In genomic region chr22:23219787-23220484, GRCh38 we compare ENCODE assay signal across 1 cellular context.
TF ChIP-seq lines count a peak whose summit lies in the region.

No MANE protein-coding gene starts in this region.

TF ChIP-seq in GM12878, 131 proteins besides CTCF, POLR2A, EP300 and RAD21 (continued from another document):
- TF ChIP-seq ZNF687 (IDR thresholded peaks at IDR 0.05): no peak
- no peak for TF ChIP-seq MYB (IDR thresholded peaks at IDR 0.05; ENCODE audit: borderline replicate concordance, low read depth, low read length)
- peak; percentile 49; the same call in 1 of the 2 replicates for TF ChIP-seq LARP7 (IDR thresholded peaks at IDR 0.05)
- no peak for TF ChIP-seq SREBF2 (IDR thresholded peaks at IDR 0.05; ENCODE audit: low read length)
- TF ChIP-seq RUNX3 (IDR thresholded peaks at IDR 0.05; ENCODE audit: low read length): peak; percentile 49; the same call in 1 of the 2 replicates
- peak in 1 of 2 experiments; percentile 60; a peak in 1 of 4 replicates for TF ChIP-seq BHLHE40 (IDR thresholded peaks at IDR 0.05; ENCODE audit: borderline replicate concordance in 1 of 2, low read depth in 2 of 2, low read length in 1 of 2)
- no peak for TF ChIP-seq FOXK2 (IDR thresholded peaks at IDR 0.05)
- no peak for TF ChIP-seq ZSCAN29 (IDR thresholded peaks at IDR 0.05)
- TF ChIP-seq RCOR1 (conservative IDR thresholded peaks at IDR 0.05; ENCODE audit: low read depth, low read length): no peak
- TF ChIP-seq SPI1 (IDR thresholded peaks at IDR 0.05; ENCODE audit: borderline replicate concordance, insufficient read depth, low read depth, low read length): no peak
- no peak for TF ChIP-seq RELA (IDR thresholded peaks at IDR 0.05; ENCODE audit: borderline replicate concordance, partially characterized antibody)
- TF ChIP-seq BMI1 (IDR thresholded peaks at IDR 0.05; ENCODE audit: borderline replicate concordance): no peak
- TF ChIP-seq FOS (IDR thresholded peaks at IDR 0.05; ENCODE audit: borderline replicate concordance, extremely low read depth, insufficient read length): no peak
- no peak for TF ChIP-seq TAF1 (IDR thresholded peaks at IDR 0.05; ENCODE audit: borderline replicate concordance, low read depth, low read length)
- no peak for TF ChIP-seq GABPA (IDR thresholded peaks at IDR 0.05; ENCODE audit: low read depth)
